In genomic region chr6:28544211-28544610, GRCh38 we compare ENCODE assay signal across 1 cellular context.
TF ChIP-seq lines count a peak whose summit lies in the region.

No MANE protein-coding gene starts in this region.

TF ChIP-seq in WTC11, 78 proteins besides CTCF, POLR2A, EP300 and RAD21 (continued from another document):
- TF ChIP-seq ERG (CRISPR knock-in tag; IDR thresholded peaks at IDR 0.05) = no peak
